In genomic region chr16:8904018-8904430, GRCh38 we compare ENCODE assay signal across 19 cellular contexts. TPM values are rescaled to one million over a fixed set of nuclear protein-coding genes. Genes with fewer than 3 reads are reported as not detected.
DNase-seq lines count a peak whose midpoint lies in the region; ATAC-seq, FAIRE-seq and TF ChIP-seq lines count a peak whose summit lies in the region.
"Had no signal": no experiment of that assay in that cellular context is flagged by ENCODE, and none has a peak within 500 bp of the region (broad histone marks: within the 10 kb centered on the region; RNA-seq: fewer than 3 reads in every experiment).

No MANE protein-coding gene starts in this region.

- peaks cover 81% of the 10 kb centered on the region for H3K36me3 Mint-ChIP-seq in activated naive CD4-positive, alpha-beta T cell treated with anti-CD3 and anti-CD28 coated beads, Interleukin-2, amount 10 ng/mL, durations not matched to agents 7 days and 5 days
- peaks cover 100% of the 10 kb centered on the region for H3K36me3 Mint-ChIP-seq in stimulated activated effector memory CD8-positive, alpha-beta T cell treated with anti-CD3 and anti-CD28 coated beads, Interleukin-12 subunit alpha, Interleukin-12 subunit beta, amount 100 ng/mL, for 72 hours

- no TSS peak for BruUV-seq in K562 (replicated peaks; lab: Mats Ljungman, UMichigan)

- no peaks in the 10 kb centered on the region for H3K79me2 ChIP-seq in K562 (ENCODE audit: control insufficient read depth, insufficient read depth, low read length)

- H3K27ac Mint-ChIP-seq in activated naive CD4-positive, alpha-beta T cell treated with anti-CD3 and anti-CD28 coated beads, Interleukin-2, amount 10 ng/mL, durations not matched to agents 7 days and 5 days, result peak overlapping the region; percentile 37
- peak overlapping the region; percentile 68 for H3K27ac Mint-ChIP-seq in stimulated activated effector memory CD8-positive, alpha-beta T cell treated with anti-CD3 and anti-CD28 coated beads, Interleukin-12 subunit alpha, Interleukin-12 subunit beta, amount 100 ng/mL, for 72 hours

- H3K4me3 ChIP-seq in K562, result no peak overlapping the region
- H3K4me3 ChIP-seq: BLaER1 treated with 17β-estradiol and CSF1 and Interleukin-3, amounts not matched to agents 10 nM and 100 nM had no signal

- H3K27me3 Mint-ChIP-seq in activated naive CD4-positive, alpha-beta T cell treated with anti-CD3 and anti-CD28 coated beads, Interleukin-2, amount 10 ng/mL, durations not matched to agents 7 days and 5 days, result no peaks in the 10 kb centered on the region
- H3K27me3 Mint-ChIP-seq: CD4-positive, CD25-positive, alpha-beta regulatory T cell had no signal

- no peaks in the 10 kb centered on the region for H3K9me1 ChIP-seq in K562 (ENCODE audit: control insufficient read depth, insufficient read depth, low read length)

- no peak overlapping the region for H3K4me2 ChIP-seq in K562 (ENCODE audit: insufficient read depth, low read length)
- H3K4me2 ChIP-seq: BLaER1 treated with 17β-estradiol and CSF1 and Interleukin-3, amounts not matched to agents 10 nM and 100 nM had no signal

- no peak overlapping the region for H2AFZ ChIP-seq in K562 (ENCODE audit: low read depth, low read length)

- no peak overlapping the region for H3K27ac ChIP-seq in K562 (ENCODE audit: extremely low read depth, low read depth, low read length)
- H3K27ac ChIP-seq: BLaER1 treated with 17β-estradiol and CSF1 and Interleukin-3, amounts not matched to agents 10 nM and 100 nM had no signal

- H3K9me3 ChIP-seq in K562 (replicated peaks; ENCODE audit: control insufficient read depth, insufficient read depth, low read depth, low read length), result no peaks in the 10 kb centered on the region
- H3K9me3 ChIP-seq: BLaER1 treated with 17β-estradiol and CSF1 and Interleukin-3, amounts not matched to agents 10 nM and 100 nM had no signal

- FAIRE-seq in K562 (lab: Jason Lieb, UNC), result no peak
- FAIRE-seq: GM12891 had no signal

- H3K4me1 Mint-ChIP-seq in activated naive CD4-positive, alpha-beta T cell treated with anti-CD3 and anti-CD28 coated beads, Interleukin-2, amount 10 ng/mL, durations not matched to agents 7 days and 5 days, result peaks cover 12% of the 10 kb centered on the region
- H3K4me1 Mint-ChIP-seq in stimulated activated effector memory CD8-positive, alpha-beta T cell treated with anti-CD3 and anti-CD28 coated beads, Interleukin-12 subunit alpha, Interleukin-12 subunit beta, amount 100 ng/mL, for 72 hours, result peaks cover 2% of the 10 kb centered on the region

- in situ Hi-C loops in K562 (cut with MboI), result loop anchor here (5.0 kb wide), 1 partner anchor 103 kb away; no protein-coding TSS in a partner anchor

- no peak for TF ChIP-seq POLR2A in K562 (conservative IDR thresholded peaks at IDR 0.05)

- intact Hi-C loops in K562 (cut with micrococcal nuclease) (no loop called here), posterior vena cava (cut with DNase I) (no loop called here)

- H3K4me1 ChIP-seq in K562 (replicated peaks in 1 of 2; ENCODE audit: control insufficient read depth in 2 of 2, insufficient read depth in 2 of 2, low read length in 2 of 2), result no peaks in the 10 kb centered on the region

- CTCF ChIA-PET in activated naive CD4-positive, alpha-beta T cell treated with anti-CD3 and anti-CD28 coated beads, Interleukin-2, amount 10 ng/mL, durations not matched to agents 7 days and 5 days (lab: Charles Lee), result interaction anchor here (0.9 to 1.5 kb wide), 2 partner anchors 32 to 105 kb away, joined by 4 read pairs; no protein-coding TSS in a partner anchor
- CTCF ChIA-PET in K562 (lab: Yijun Ruan, JAX; ENCODE audit: low intra/inter-chr PET ratio), result no interaction called here

- no peaks in the 10 kb centered on the region; the same call in 1 of the 2 replicates for H4K20me1 ChIP-seq in K562 (replicated peaks; ENCODE audit: control insufficient read depth, insufficient read depth, low read length)

- 96% methylated on average over 8 of the region's 8 CpGs for WGBS in K562 (ENCODE audit: insufficient coverage, low coverage, missing lambda C conversion rate)

- no peak for TF ChIP-seq EP300 in K562 (IDR thresholded peaks at IDR 0.05; ENCODE audit: low read length)

- no peaks in the 10 kb centered on the region for H3K9me3 Mint-ChIP-seq in activated naive CD4-positive, alpha-beta T cell treated with anti-CD3 and anti-CD28 coated beads, Interleukin-2, amount 10 ng/mL, durations not matched to agents 7 days and 5 days
- H3K9me3 Mint-ChIP-seq in stimulated activated effector memory CD8-positive, alpha-beta T cell treated with anti-CD3 and anti-CD28 coated beads, Interleukin-12 subunit alpha, Interleukin-12 subunit beta, amount 100 ng/mL, for 72 hours, result no peaks in the 10 kb centered on the region
- H3K9me3 Mint-ChIP-seq: CD4-positive, CD25-positive, alpha-beta regulatory T cell; H9 had no signal

- peaks cover 93% of the 10 kb centered on the region for H3K36me3 ChIP-seq in K562 (ENCODE audit: control insufficient read depth, insufficient read depth, low read length)

- ATAC-seq in K562, result no peak
- ATAC-seq in stimulated activated effector memory CD8-positive, alpha-beta T cell treated with anti-CD3 and anti-CD28 coated beads, Interleukin-12 subunit alpha, Interleukin-12 subunit beta, amount 100 ng/mL, for 72 hours, result no peak

- 0 out of 4 replicates have a peak overlapping the region, but pooled peaks of 1 of the 2 experiments have one; percentile 3 for H3K9ac ChIP-seq in K562 (ENCODE audit: insufficient read depth in 1 of 2, low read depth in 2 of 2, low read length in 2 of 2)
- H3K9ac ChIP-seq: BLaER1 treated with 17β-estradiol and CSF1 and Interleukin-3, amounts not matched to agents 10 nM and 100 nM had no signal

- TF ChIP-seq RAD21 in K562 (CRISPR knock-in tag; conservative IDR thresholded peaks at IDR 0.05 in 1 of 2, IDR thresholded peaks at IDR 0.05 in 1 of 2), result no peak

- POLR2A ChIA-PET in K562 (lab: Yijun Ruan, JAX), result no interaction called here

- TF ChIP-seq CTCF in K562 (IDR thresholded peaks at IDR 0.05 in 2 of 3, conservative IDR thresholded peaks at IDR 0.05 in 1 of 3; ENCODE audit: insufficient read depth in 2 of 3, low read depth in 1 of 3, low read length in 3 of 3), result no peak

- H3K4me3 Mint-ChIP-seq in activated naive CD4-positive, alpha-beta T cell treated with anti-CD3 and anti-CD28 coated beads, Interleukin-2, amount 10 ng/mL, durations not matched to agents 7 days and 5 days, result no peak overlapping the region
- H3K4me3 Mint-ChIP-seq in stimulated activated effector memory CD8-positive, alpha-beta T cell treated with anti-CD3 and anti-CD28 coated beads, Interleukin-12 subunit alpha, Interleukin-12 subunit beta, amount 100 ng/mL, for 72 hours, result no peak overlapping the region
- H3K4me3 Mint-ChIP-seq: CD4-positive, CD25-positive, alpha-beta regulatory T cell; H9 had no signal

- no peak for DNase-seq in activated naive CD4-positive, alpha-beta T cell treated with anti-CD3 and anti-CD28 coated beads, Interleukin-2, amount 10 ng/mL, durations not matched to agents 7 days and 5 days
- no peak for DNase-seq in activated naive CD4-positive, alpha-beta T cell treated with anti-CD3 and anti-CD28 coated beads, Interleukin-2, amount 50 U/mL, for 16 hours
- no peak for DNase-seq in K562 (ENCODE audit: extremely low read depth in 1 of 4, low spot score in 3 of 4)
- peak; percentile 51 for DNase-seq in posterior vena cava (ENCODE audit: low spot score)
- no peak for DNase-seq in stimulated activated effector memory CD8-positive, alpha-beta T cell treated with anti-CD3 and anti-CD28 coated beads, Interleukin-12 subunit alpha, Interleukin-12 subunit beta, amount 100 ng/mL, for 72 hours (ENCODE audit: low spot score in 2 of 2)
- no peak for DNase-seq in COLO668 (lab: John Stamatoyannopoulos, UW; ENCODE audit: unreplicated experiment)
- no peak for DNase-seq in DMS79 (lab: John Stamatoyannopoulos, UW)
- DNase-seq in stimulated activated CD4-positive, alpha-beta T cell treated with anti-CD3 and anti-CD28 coated beads, Interleukin-1b, Interleukin-23, amount 100 ng/mL, for 48 hours, result no peak
- DNase-seq: 8988T; AML-193; Calu3; CD4-positive, CD25-positive, alpha-beta regulatory T cell; DMS 273 treated with DMSO at 0.1 percent for 48 hours; GOT3; H9 had no signal

- H3K27me3 ChIP-seq in K562 (ENCODE audit: control insufficient read depth in 2 of 2, insufficient read depth in 2 of 2, low read length in 2 of 2), result no peaks in the 10 kb centered on the region
- H3K27me3 ChIP-seq: BLaER1 treated with 17β-estradiol and CSF1 and Interleukin-3, amounts not matched to agents 10 nM and 100 nM had no signal

RNA-seq across cellular contexts. Expression of gene LITAFD, which starts 21.9 kb away (rescaled TPM):
- not detected in 2 replicates for total RNA-seq in K562 (2011; cell fraction: chromatin; rRNA removed; ENCODE audit: low replicate concordance)
- not detected in 2 replicates for total RNA-seq in K562 (2011; cell fraction: nucleolus; rRNA removed)
- total RNA-seq in K562 (2011; cell fraction: nucleoplasm; rRNA removed), result not detected in 2 replicates
- not detected in 2 replicates for total RNA-seq in K562 (2014; rRNA removed)
- total RNA-seq in K562 (2014; rRNA removed; fragmentation: Illumina TruSeq; extraction: Trizol), result not detected in 2 replicates
- total RNA-seq in K562 (2015; rRNA removed; fragmentation: Illumina TruSeq; extraction: Trizol), result not detected in 2 replicates
- total RNA-seq in K562 (2021), result not detected in 2 replicates
- not detected in 2 replicates for polyA plus RNA-seq in K562 (2011; rRNA removed)
- polyA plus RNA-seq in K562 (2011; cell fraction: cytosol; rRNA removed), result not detected in 2 replicates
- not detected in 2 replicates for polyA plus RNA-seq in K562 (2011; cell fraction: nucleus; rRNA removed)
- polyA plus RNA-seq in K562 (2012), result not detected in 2 replicates
- polyA plus RNA-seq in K562 (2014; fragmentation: Illumina TruSeq; extraction: Trizol), result not detected in 2 replicates
- polyA plus RNA-seq in K562 (2014; fragmentation: Nextera tagmentation; extraction: Ambion mirVana), result not detected
- not detected in 2 replicates for polyA plus RNA-seq in K562 (2014; rRNA removed)
- not detected in 2 replicates for polyA minus RNA-seq in K562 (2011; rRNA and poly(A)+ RNA removed)
- not detected in 2 replicates for polyA minus RNA-seq in K562 (2011; cell fraction: cytosol; rRNA and poly(A)+ RNA removed)
- not detected in 2 replicates for polyA minus RNA-seq in K562 (2011; cell fraction: nucleus; rRNA and poly(A)+ RNA removed)
- not detected for total RNA-seq in posterior vena cava
- total RNA-seq: Calu3; CD4-positive, CD25-positive, alpha-beta regulatory T cell; G401; H9; HT1080 had no signal
- polyA plus RNA-seq: CD4-positive, CD25-positive, alpha-beta regulatory T cell had no signal

RNA-seq across cellular contexts. Expression of gene CARHSP1, which starts 35.2 kb away (rescaled TPM):
- total RNA-seq in K562 (2011; cell fraction: chromatin; rRNA removed; ENCODE audit: low replicate concordance), result 20.8 and 44.6 TPM in 2 replicates
- total RNA-seq in K562 (2011; cell fraction: nucleolus; rRNA removed), result 34.7 and 35.1 TPM in 2 replicates
- total RNA-seq in K562 (2011; cell fraction: nucleoplasm; rRNA removed), result 29.4 and 42.3 TPM in 2 replicates
- total RNA-seq in K562 (2014; rRNA removed), result 112 and 114 TPM in 2 replicates
- total RNA-seq in K562 (2014; rRNA removed; fragmentation: Illumina TruSeq; extraction: Trizol), result 27.0 and 41.1 TPM in 2 replicates
- total RNA-seq in K562 (2015; rRNA removed; fragmentation: Illumina TruSeq; extraction: Trizol), result 65.2 and 68.5 TPM in 2 replicates
- 74.5 and 78.0 TPM in 2 replicates for total RNA-seq in K562 (2021)
- polyA plus RNA-seq in K562 (2011; rRNA removed), result 37.0 and 40.8 TPM in 2 replicates
- 46.0 and 113 TPM in 2 replicates for polyA plus RNA-seq in K562 (2011; cell fraction: cytosol; rRNA removed)
- 25.6 and 34.1 TPM in 2 replicates for polyA plus RNA-seq in K562 (2011; cell fraction: nucleus; rRNA removed)
- polyA plus RNA-seq in K562 (2012), result 72.1 and 96.6 TPM in 2 replicates
- 40.4 and 87.0 TPM in 2 replicates for polyA plus RNA-seq in K562 (2014; fragmentation: Illumina TruSeq; extraction: Trizol)
- 10 to 100 TPM in 1 of 2 experiments, 1 to 10 TPM in 1; 5.8 to 17.1 TPM for polyA plus RNA-seq in K562 (2014; fragmentation: Nextera tagmentation; extraction: Ambion mirVana)
- 97.9 and 104 TPM in 2 replicates for polyA plus RNA-seq in K562 (2014; rRNA removed)
- 39.1 and 58.1 TPM in 2 replicates for polyA minus RNA-seq in K562 (2011; rRNA and poly(A)+ RNA removed)
- polyA minus RNA-seq in K562 (2011; cell fraction: cytosol; rRNA and poly(A)+ RNA removed), result 34.9 and 36.6 TPM in 2 replicates
- polyA minus RNA-seq in K562 (2011; cell fraction: nucleus; rRNA and poly(A)+ RNA removed), result 12.1 and 17.4 TPM in 2 replicates
- total RNA-seq in posterior vena cava, result 10 to 100 TPM; 39.8 to 44.0 TPM

RNA-seq across cellular contexts. Expression of gene USP7, which starts 59.7 kb away (rescaled TPM):
- 244 and 295 TPM in 2 replicates for total RNA-seq in K562 (2011; cell fraction: chromatin; rRNA removed; ENCODE audit: low replicate concordance)
- total RNA-seq in K562 (2011; cell fraction: nucleolus; rRNA removed), result 93.6 and 101 TPM in 2 replicates
- total RNA-seq in K562 (2011; cell fraction: nucleoplasm; rRNA removed), result 137 and 186 TPM in 2 replicates
- 57.9 and 62.9 TPM in 2 replicates for total RNA-seq in K562 (2014; rRNA removed)
- total RNA-seq in K562 (2014; rRNA removed; fragmentation: Illumina TruSeq; extraction: Trizol), result 57.2 and 70.7 TPM in 2 replicates
- total RNA-seq in K562 (2015; rRNA removed; fragmentation: Illumina TruSeq; extraction: Trizol), result 57.2 and 59.0 TPM in 2 replicates
- total RNA-seq in K562 (2021), result 122 and 145 TPM in 2 replicates
- polyA plus RNA-seq in K562 (2011; rRNA removed), result 41.3 and 61.6 TPM in 2 replicates
- 7.9 and 16.6 TPM in 2 replicates for polyA plus RNA-seq in K562 (2011; cell fraction: cytosol; rRNA removed)
- polyA plus RNA-seq in K562 (2011; cell fraction: nucleus; rRNA removed), result 99.3 and 104 TPM in 2 replicates
- 52.2 and 73.8 TPM in 2 replicates for polyA plus RNA-seq in K562 (2012)
- 99.4 and 105 TPM in 2 replicates for polyA plus RNA-seq in K562 (2014; fragmentation: Illumina TruSeq; extraction: Trizol)
- 10 to 100 TPM; 17.1 to 27.2 TPM for polyA plus RNA-seq in K562 (2014; fragmentation: Nextera tagmentation; extraction: Ambion mirVana)
- 59.8 and 67.5 TPM in 2 replicates for polyA plus RNA-seq in K562 (2014; rRNA removed)
- 81.7 and 93.4 TPM in 2 replicates for polyA minus RNA-seq in K562 (2011; rRNA and poly(A)+ RNA removed)
- 52.1 and 68.3 TPM in 2 replicates for polyA minus RNA-seq in K562 (2011; cell fraction: cytosol; rRNA and poly(A)+ RNA removed)
- 61.3 and 130 TPM in 2 replicates for polyA minus RNA-seq in K562 (2011; cell fraction: nucleus; rRNA and poly(A)+ RNA removed)
- total RNA-seq in posterior vena cava, result 10 to 100 TPM; 72.2 to 82.7 TPM
